17 cellular contexts compared by ENCODE assay signal in genomic region chr20:48458003-48458377, GRCh38.
A peak's percentile ranks its signal among the peaks of the same experiment; 100 is the strongest.
DNase-seq lines count a peak whose midpoint lies in the region; ATAC-seq and TF ChIP-seq lines count a peak whose summit lies in the region.
"Had no signal": no experiment of that assay in that cellular context is flagged by ENCODE, and none has a peak within 500 bp of the region (broad histone marks: within the 10 kb centered on the region; RNA-seq: fewer than 3 reads in every experiment).

No MANE protein-coding gene starts in this region.

- H3K4me1 Mint-ChIP-seq in CD14-positive monocyte (no peaks in the 10 kb centered on the region), neural crest cell (peaks cover 46% of the 10 kb centered on the region)
- no peaks in the 10 kb centered on the region for H3K4me1 Mint-ChIP-seq in CD4-positive, alpha-beta T cell (ENCODE audit: low read depth)
- H3K4me1 Mint-ChIP-seq: CD4-positive, alpha-beta memory T cell had no signal

- H3K9ac ChIP-seq in IMR-90 (ENCODE audit: low read depth, low read length), result no peak overlapping the region
- H3K9ac ChIP-seq: KMS-11 had no signal

- no peak for TF ChIP-seq RAD21 in IMR-90 (IDR thresholded peaks at IDR 0.05; ENCODE audit: low read length)

- H3K4me3 Mint-ChIP-seq in CD14-positive monocyte (no peak overlapping the region), neural crest cell (no peak overlapping the region)
- H3K4me3 Mint-ChIP-seq in CD4-positive, alpha-beta T cell, result no peak overlapping the region
- H3K4me3 Mint-ChIP-seq: CD4-positive, alpha-beta memory T cell had no signal

- H3K14ac ChIP-seq in IMR-90 (replicated peaks; ENCODE audit: low read depth, low read length), result no peak overlapping the region

- no peak overlapping the region for H2AK5ac ChIP-seq in IMR-90 (ENCODE audit: low read depth, low read length)

- H4K5ac ChIP-seq in IMR-90 (ENCODE audit: low read depth, low read length), result no peak overlapping the region

- no peak overlapping the region for H4K91ac ChIP-seq in IMR-90 (ENCODE audit: insufficient read depth, low read depth, low read length)

- H3K27ac Mint-ChIP-seq in CD14-positive monocyte, result no peak overlapping the region
- H3K27ac Mint-ChIP-seq in neural crest cell (ENCODE audit: unreplicated experiment), result peak overlapping the region; percentile 17
- no peak overlapping the region for H3K27ac Mint-ChIP-seq in CD4-positive, alpha-beta T cell
- H3K27ac Mint-ChIP-seq: CD4-positive, alpha-beta memory T cell had no signal

- no peak overlapping the region for H4K8ac ChIP-seq in IMR-90 (ENCODE audit: low read depth in 2 of 2, low read length in 2 of 2)

- H2AK9ac ChIP-seq in IMR-90 (replicated peaks; ENCODE audit: low read depth, low read length, poor library complexity), result no peak overlapping the region

- no peak for TF ChIP-seq POLR2A in IMR-90 (IDR thresholded peaks at IDR 0.05; ENCODE audit: low read depth, low read length)

- H3K27me3 ChIP-seq in IMR-90 (ENCODE audit: control insufficient read depth, insufficient read depth, low read length), result peaks cover 3% of the 10 kb centered on the region; the same call in 1 of the 2 replicates
- H3K27me3 ChIP-seq in CD4-positive, alpha-beta T cell (ENCODE audit: control insufficient read depth, insufficient read depth, low read length), result no peaks in the 10 kb centered on the region
- H3K27me3 ChIP-seq: BE2C had no signal

- peaks cover 10 to 15% (median 11%) of the 10 kb centered on the region in 3 donors for H3K27me3 Mint-ChIP-seq in CD14-positive monocyte (ENCODE audit: low read depth in 3 of 3)
- peaks cover 53% of the 10 kb centered on the region for H3K27me3 Mint-ChIP-seq in neural crest cell (ENCODE audit: low read depth)
- peaks cover 17% of the 10 kb centered on the region for H3K27me3 Mint-ChIP-seq in CD4-positive, alpha-beta T cell

- H3K9me1 ChIP-seq in IMR-90 (ENCODE audit: insufficient read depth, low read length), result no peaks in the 10 kb centered on the region

- no peaks in the 10 kb centered on the region for H3K4me1 ChIP-seq in IMR-90 (ENCODE audit: control insufficient read depth, insufficient read depth, low read length)
- H3K4me1 ChIP-seq: HAP-1 had no signal

- no peaks in the 10 kb centered on the region for H3K79me1 ChIP-seq in IMR-90 (ENCODE audit: low read depth in 1 of 2, low read length in 2 of 2)

- ATAC-seq in IMR-90 (ENCODE audit: low read depth), result no peak
- ATAC-seq in GM18519 (IDR thresholded peaks at IDR 0.05; ENCODE audit: low FRiP score, unreplicated experiment), result no peak
- ATAC-seq in CD4-positive, alpha-beta T cell (ENCODE audit: poor library complexity), result no peak

- TF ChIP-seq CTCF in CD14-positive monocyte (IDR thresholded peaks at IDR 0.05), result no peak
- no peak for TF ChIP-seq CTCF in IMR-90 (conservative IDR thresholded peaks at IDR 0.05; ENCODE audit: low read depth, low read length)
- no peak for TF ChIP-seq CTCF in neural crest cell (conservative IDR thresholded peaks at IDR 0.05)
- TF ChIP-seq CTCF in CD4-positive, alpha-beta T cell (IDR thresholded peaks at IDR 0.05), result no peak

- no TSS peak for BruUV-seq in IMR-90 (replicated peaks; lab: Mats Ljungman, UMichigan)

- no peak overlapping the region for H3K18ac ChIP-seq in IMR-90 (ENCODE audit: low read depth, low read length)

- H4K20me1 ChIP-seq in IMR-90 (ENCODE audit: insufficient read depth, low read length), result no peaks in the 10 kb centered on the region

- CTCF ChIA-PET in IMR-90 (lab: Yijun Ruan, JAX), result no interaction called here
- CTCF ChIA-PET in CD4-positive, alpha-beta T cell (lab: Charles Lee), result no interaction called here

- no peaks in the 10 kb centered on the region for H3K9me3 ChIP-seq in IMR-90 (ENCODE audit: control insufficient read depth, insufficient read depth, low read length)
- H3K9me3 ChIP-seq in CD4-positive, alpha-beta T cell (ENCODE audit: control insufficient read depth, low read length), result no peaks in the 10 kb centered on the region
- H3K9me3 ChIP-seq: BE2C, HAP-1 had no signal

- DNase-seq in CD14-positive monocyte (ENCODE audit: low spot score) (peak; percentile 13), IMR-90 (no peak), neural crest cell (ENCODE audit: low read depth, low spot score) (no peak), posterior vena cava (ENCODE audit: low spot score) (peak; percentile 25), ureter (ENCODE audit: low spot score) (no peak)
- DNase-seq in CD4-positive, alpha-beta T cell, result no peak
- DNase-seq: ACHN; BE2C; C1 segment of cervical spinal cord; Calu3; CD4-positive, alpha-beta memory T cell; DMS79 treated with DMSO at 0.1 percent for 48 hours; GOT3 had no signal

- no peaks in the 10 kb centered on the region for H3K36me3 ChIP-seq in IMR-90 (ENCODE audit: control insufficient read depth, insufficient read depth, low read length)
- H3K36me3 ChIP-seq: BE2C, HAP-1 had no signal

- dilution Hi-C loops in IMR-90 (cut with HindIII; ENCODE audit: low sequenced_read_pairs, unreplicated experiment), result no loop called here

- H2BK5ac ChIP-seq in IMR-90 (ENCODE audit: low read depth, low read length, poor library complexity, severe bottlenecking), result no peak overlapping the region

- 92% methylated on average over 2 of the region's 8 CpGs; no CpG with 5 or more reads in 1 of the 2 experiments for WGBS in IMR-90 (ENCODE audit: extremely low coverage in 2 of 2, insufficient read length in 1 of 2), 2 experiments

- no peak overlapping the region for H2BK120ac ChIP-seq in IMR-90 (ENCODE audit: low read depth, low read length)

- H3K56ac ChIP-seq in IMR-90 (ENCODE audit: extremely low read depth, insufficient read depth, low read length), result no peak overlapping the region

- in situ Hi-C loops in IMR-90 (cut with MboI; ENCODE audit: low sequenced_read_pairs), result no loop called here

- H3K9me3 Mint-ChIP-seq in CD14-positive monocyte (no peaks in the 10 kb centered on the region), neural crest cell (no peaks in the 10 kb centered on the region)
- no peaks in the 10 kb centered on the region for H3K9me3 Mint-ChIP-seq in CD4-positive, alpha-beta T cell

- H3K36me3 Mint-ChIP-seq in CD14-positive monocyte (no peaks in the 10 kb centered on the region), neural crest cell (ENCODE audit: low read depth) (no peaks in the 10 kb centered on the region)
- no peaks in the 10 kb centered on the region for H3K36me3 Mint-ChIP-seq in CD4-positive, alpha-beta T cell (ENCODE audit: low read depth)
- H3K36me3 Mint-ChIP-seq: CD4-positive, alpha-beta memory T cell had no signal

- POLR2A ChIA-PET in IMR-90 (lab: Charles Lee; ENCODE audit: unreplicated experiment), result no interaction called here
- POLR2A ChIA-PET in CD4-positive, alpha-beta T cell (lab: Charles Lee), result no interaction called here

- H3K23ac ChIP-seq in IMR-90 (ENCODE audit: low read depth, low read length), result no peak overlapping the region

- no peak overlapping the region for H3K4me2 ChIP-seq in IMR-90 (ENCODE audit: low read depth, low read length)
- H3K4me2 ChIP-seq: KMS-11 had no signal

- H3K4me3 ChIP-seq in IMR-90 (ENCODE audit: insufficient read depth, low read depth, low read length), result no peak overlapping the region
- H3K4me3 ChIP-seq: GM12878, HAP-1 had no signal

- no peak overlapping the region for H2BK20ac ChIP-seq in IMR-90 (ENCODE audit: low read depth, low read length)

- H2BK15ac ChIP-seq in IMR-90 (ENCODE audit: low read depth, low read length), result no peak overlapping the region

- H3K4ac ChIP-seq in IMR-90 (ENCODE audit: low read depth, low read length), result no peak overlapping the region

- intact Hi-C loops in CD14-positive monocyte (cut with micrococcal nuclease), result no loop called here
- intact Hi-C loops in IMR-90 (cut with micrococcal nuclease), result no loop called here
- intact Hi-C loops in posterior vena cava (cut with DNase I), result no loop called here
- intact Hi-C loops in CD4-positive, alpha-beta T cell (cut with DNase I, micrococcal nuclease), result no loop called here

- H3K27ac ChIP-seq in IMR-90 (ENCODE audit: insufficient read depth, low read length), result no peak overlapping the region
- H3K27ac ChIP-seq in CD4-positive, alpha-beta T cell (ENCODE audit: low read depth, low read length), result no peak overlapping the region
- H3K27ac ChIP-seq: KMS-11 had no signal

- H2AFZ ChIP-seq in IMR-90 (replicated peaks; ENCODE audit: low read length, poor library complexity), result no peak overlapping the region

TF ChIP-seq in IMR-90, 13 proteins besides CTCF, POLR2A, EP300 and RAD21:
- TF ChIP-seq MAFK (IDR thresholded peaks at IDR 0.05; ENCODE audit: low read depth, low read length), result peak; percentile 28; the same call in 1 of the 2 replicates
- TF ChIP-seq SMC3 (IDR thresholded peaks at IDR 0.05; ENCODE audit: low read depth, low read length), result no peak

Comparison
In these comparisons a context has a peak if more than half of its experiments do, and no peak if none do; other contexts are left out.
1. DNase-seq: peak in CD14-positive monocyte (single experiment) and posterior vena cava (single experiment); none in IMR-90 (single experiment), neural crest cell (single experiment), ureter (single experiment) and CD4-positive, alpha-beta T cell (0 of 10).